Comparison of ENCODE assay signal across 1 cellular context in genomic region chrX:153794018-153794896, GRCh38.
TF ChIP-seq lines count a peak whose summit lies in the region.

IDH3G (minus strand) TSS chrX:153794375; CDS start chrX:153794326, 49 bp downstream.
SSR4 (plus strand) TSS chrX:153794668; CDS start chrX:153794688, 20 bp downstream.

TF ChIP-seq in HepG2, 621 proteins besides CTCF, POLR2A, EP300 and RAD21 (continued from another document and continues in another):
- TF ChIP-seq ZNF282 (IDR thresholded peaks at IDR 0.05; ENCODE audit: partially characterized antibody) (no peak), ZNF160 (CRISPR knock-in tag; IDR thresholded peaks at IDR 0.05) (no peak), MEF2D (CRISPR knock-in tag; IDR thresholded peaks at IDR 0.05) (no peak), HOXA3 (CRISPR knock-in tag; IDR thresholded peaks at IDR 0.05) (peak; percentile 100), ARNTL (CRISPR knock-in tag; IDR thresholded peaks at IDR 0.05) (no peak), ETV5 (CRISPR knock-in tag; IDR thresholded peaks at IDR 0.05; ENCODE audit: borderline replicate concordance) (peak; percentile 57; the same call in 1 of the 2 replicates), ZBTB43 (CRISPR knock-in tag; conservative IDR thresholded peaks at IDR 0.05) (no peak; the same call in 1 of the 2 replicates), DDIT3 (CRISPR knock-in tag; IDR thresholded peaks at IDR 0.05) (no peak), ZBTB20 (CRISPR knock-in tag; IDR thresholded peaks at IDR 0.05; ENCODE audit: borderline replicate concordance, low read depth) (no peak), ARID4A (CRISPR knock-in tag; IDR thresholded peaks at IDR 0.05; ENCODE audit: borderline replicate concordance) (peak; percentile 92), KLF16 (CRISPR knock-in tag; IDR thresholded peaks at IDR 0.05) (no peak), KDM6A (CRISPR knock-in tag; IDR thresholded peaks at IDR 0.05; ENCODE audit: low read depth) (no peak), HOXA7 (CRISPR knock-in tag; IDR thresholded peaks at IDR 0.05) (no peak), STAT5B (CRISPR knock-in tag; IDR thresholded peaks at IDR 0.05) (no peak), IRX3 (CRISPR knock-in tag; IDR thresholded peaks at IDR 0.05; ENCODE audit: borderline replicate concordance, low read depth) (peak; percentile 82; the same call in 1 of the 2 replicates), ARID2 (CRISPR knock-in tag; IDR thresholded peaks at IDR 0.05; ENCODE audit: borderline replicate concordance) (0 out of 2 replicates have a peak, but pooled peaks have one; percentile 67), ESRRA (CRISPR knock-in tag; IDR thresholded peaks at IDR 0.05; ENCODE audit: low read depth) (no peak), ZMYM4 (CRISPR knock-in tag; IDR thresholded peaks at IDR 0.05) (peak; percentile 51; the same call in 1 of the 2 replicates), TEAD3 (CRISPR knock-in tag; optimal IDR thresholded peaks at IDR 0.05; ENCODE audit: borderline replicate concordance) (no peak), ZNF446 (CRISPR knock-in tag; IDR thresholded peaks at IDR 0.05) (no peak), DNMT1 (CRISPR knock-in tag; IDR thresholded peaks at IDR 0.05) (no peak), XBP1 (CRISPR knock-in tag; IDR thresholded peaks at IDR 0.05) (peak; percentile 92; the same call in 1 of the 2 replicates), ZNF652 (CRISPR knock-in tag; IDR thresholded peaks at IDR 0.05; ENCODE audit: borderline replicate concordance, low read depth) (no peak), ZNF556 (CRISPR knock-in tag; IDR thresholded peaks at IDR 0.05; ENCODE audit: borderline replicate concordance) (0 out of 2 replicates have a peak, but pooled peaks have one; percentile 43), ZNF496 (CRISPR knock-in tag; IDR thresholded peaks at IDR 0.05; ENCODE audit: insufficient replicate concordance) (no peak), DMTF1 (CRISPR knock-in tag; IDR thresholded peaks at IDR 0.05) (no peak), USF2 (IDR thresholded peaks at IDR 0.05; ENCODE audit: low read depth, low read length) (no peak), USF2 (CRISPR knock-in tag; IDR thresholded peaks at IDR 0.05; ENCODE audit: borderline replicate concordance) (no peak), FOXA3 (CRISPR knock-in tag; IDR thresholded peaks at IDR 0.05) (no peak; the same call in none of the 2 replicates), ZNF12 (CRISPR knock-in tag; IDR thresholded peaks at IDR 0.05) (no peak), ZNF263 (CRISPR knock-in tag; IDR thresholded peaks at IDR 0.05) (no peak), ZNF724P (CRISPR knock-in tag; IDR thresholded peaks at IDR 0.05; ENCODE audit: borderline replicate concordance) (no peak), ZNF780A (CRISPR knock-in tag; IDR thresholded peaks at IDR 0.05) (peak; percentile 53; the same call in 1 of the 2 replicates), ZNF800 (CRISPR knock-in tag; IDR thresholded peaks at IDR 0.05) (no peak), ZNF777 (CRISPR knock-in tag; IDR thresholded peaks at IDR 0.05) (peak; percentile 45; the same call in 1 of the 2 replicates), KAT8 (CRISPR knock-in tag; IDR thresholded peaks at IDR 0.05) (peak; percentile 76), ZNF605 (CRISPR knock-in tag; IDR thresholded peaks at IDR 0.05) (0 out of 2 replicates have a peak, but pooled peaks have one; percentile 44), MXI1 (IDR thresholded peaks at IDR 0.05; ENCODE audit: borderline replicate concordance, low read depth, low read length) (peak; percentile 75; the same call in 1 of the 3 replicates)
- TF ChIP-seq, protein P1, sequence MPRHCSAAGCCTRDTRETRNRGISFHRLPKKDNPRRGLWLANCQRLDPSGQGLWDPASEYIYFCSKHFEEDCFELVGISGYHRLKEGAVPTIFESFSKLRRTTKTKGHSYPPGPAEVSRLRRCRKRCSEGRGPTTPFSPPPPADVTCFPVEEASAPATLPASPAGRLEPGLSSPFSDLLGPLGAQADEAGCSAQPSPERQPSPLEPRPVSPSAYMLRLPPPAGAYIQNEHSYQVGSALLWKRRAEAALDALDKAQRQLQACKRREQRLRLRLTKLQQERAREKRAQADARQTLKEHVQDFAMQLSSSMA (CRISPR knock-in tag; IDR thresholded peaks at IDR 0.05): no peak
- TF ChIP-seq, protein P2, sequence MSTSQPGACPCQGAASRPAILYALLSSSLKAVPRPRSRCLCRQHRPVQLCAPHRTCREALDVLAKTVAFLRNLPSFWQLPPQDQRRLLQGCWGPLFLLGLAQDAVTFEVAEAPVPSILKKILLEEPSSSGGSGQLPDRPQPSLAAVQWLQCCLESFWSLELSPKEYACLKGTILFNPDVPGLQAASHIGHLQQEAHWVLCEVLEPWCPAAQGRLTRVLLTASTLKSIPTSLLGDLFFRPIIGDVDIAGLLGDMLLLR (CRISPR knock-in tag; IDR thresholded peaks at IDR 0.05): no peak
- TF ChIP-seq, protein P3, sequence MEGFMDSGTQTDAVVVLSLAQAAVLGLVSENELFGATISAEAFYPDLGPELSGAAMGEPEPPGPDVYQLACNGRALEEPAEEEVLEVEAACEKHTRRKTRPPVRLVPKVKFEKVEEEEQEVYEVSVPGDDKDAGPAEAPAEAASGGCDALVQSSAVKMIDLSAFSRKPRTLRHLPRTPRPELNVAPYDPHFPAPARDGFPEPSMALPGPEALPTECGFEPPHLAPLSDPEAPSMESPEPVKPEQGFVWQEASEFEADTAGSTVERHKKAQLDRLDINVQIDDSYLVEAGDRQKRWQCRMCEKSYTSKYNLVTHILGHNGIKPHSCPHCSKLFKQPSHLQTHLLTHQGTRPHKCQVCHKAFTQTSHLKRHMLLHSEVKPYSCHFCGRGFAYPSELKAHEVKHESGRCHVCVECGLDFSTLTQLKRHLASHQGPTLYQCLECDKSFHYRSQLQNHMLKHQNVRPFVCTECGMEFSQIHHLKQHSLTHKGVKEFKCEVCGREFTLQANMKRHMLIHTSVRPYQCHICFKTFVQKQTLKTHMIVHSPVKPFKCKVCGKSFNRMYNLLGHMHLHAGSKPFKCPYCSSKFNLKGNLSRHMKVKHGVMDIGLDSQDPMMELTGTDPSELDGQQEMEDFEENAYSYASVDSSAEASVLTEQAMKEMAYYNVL (CRISPR knock-in tag; IDR thresholded peaks at IDR 0.05; ENCODE audit: borderline replicate concordance): 0 out of 2 replicates have a peak, but pooled peaks have one; percentile 38
- TF ChIP-seq, protein P4, sequence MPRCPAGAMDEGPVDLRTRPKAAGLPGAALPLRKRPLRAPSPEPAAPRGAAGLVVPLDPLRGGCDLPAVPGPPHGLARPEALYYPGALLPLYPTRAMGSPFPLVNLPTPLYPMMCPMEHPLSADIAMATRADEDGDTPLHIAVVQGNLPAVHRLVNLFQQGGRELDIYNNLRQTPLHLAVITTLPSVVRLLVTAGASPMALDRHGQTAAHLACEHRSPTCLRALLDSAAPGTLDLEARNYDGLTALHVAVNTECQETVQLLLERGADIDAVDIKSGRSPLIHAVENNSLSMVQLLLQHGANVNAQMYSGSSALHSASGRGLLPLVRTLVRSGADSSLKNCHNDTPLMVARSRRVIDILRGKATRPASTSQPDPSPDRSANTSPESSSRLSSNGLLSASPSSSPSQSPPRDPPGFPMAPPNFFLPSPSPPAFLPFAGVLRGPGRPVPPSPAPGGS (CRISPR knock-in tag; IDR thresholded peaks at IDR 0.05): peak; percentile 79; the same call in 1 of the 2 replicates
- TF ChIP-seq, protein P5, sequence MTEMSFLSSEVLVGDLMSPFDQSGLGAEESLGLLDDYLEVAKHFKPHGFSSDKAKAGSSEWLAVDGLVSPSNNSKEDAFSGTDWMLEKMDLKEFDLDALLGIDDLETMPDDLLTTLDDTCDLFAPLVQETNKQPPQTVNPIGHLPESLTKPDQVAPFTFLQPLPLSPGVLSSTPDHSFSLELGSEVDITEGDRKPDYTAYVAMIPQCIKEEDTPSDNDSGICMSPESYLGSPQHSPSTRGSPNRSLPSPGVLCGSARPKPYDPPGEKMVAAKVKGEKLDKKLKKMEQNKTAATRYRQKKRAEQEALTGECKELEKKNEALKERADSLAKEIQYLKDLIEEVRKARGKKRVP (CRISPR knock-in tag; IDR thresholded peaks at IDR 0.05): peak in 1 of 2 experiments; percentile 29; a peak in 1 of 4 replicates
- TF ChIP-seq, protein P6, sequence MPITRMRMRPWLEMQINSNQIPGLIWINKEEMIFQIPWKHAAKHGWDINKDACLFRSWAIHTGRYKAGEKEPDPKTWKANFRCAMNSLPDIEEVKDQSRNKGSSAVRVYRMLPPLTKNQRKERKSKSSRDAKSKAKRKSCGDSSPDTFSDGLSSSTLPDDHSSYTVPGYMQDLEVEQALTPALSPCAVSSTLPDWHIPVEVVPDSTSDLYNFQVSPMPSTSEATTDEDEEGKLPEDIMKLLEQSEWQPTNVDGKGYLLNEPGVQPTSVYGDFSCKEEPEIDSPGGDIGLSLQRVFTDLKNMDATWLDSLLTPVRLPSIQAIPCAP (CRISPR knock-in tag; IDR thresholded peaks at IDR 0.05; ENCODE audit: low read depth): no peak
